In genomic region chr1:247390996-247391395, GRCh38 we compare ENCODE assay signal across 19 cellular contexts. TPM values are rescaled to one million over a fixed set of nuclear protein-coding genes. Genes with fewer than 3 reads are reported as not detected.
"Had no signal": no experiment of that assay in that cellular context is flagged by ENCODE, and none has a peak within 500 bp of the region (broad histone marks: within the 10 kb centered on the region; RNA-seq: fewer than 3 reads in every experiment).

No MANE protein-coding gene starts in this region.

- H3K9me3 Mint-ChIP-seq: activated naive CD8-positive, alpha-beta T cell treated with anti-CD3 and anti-CD28 coated beads for 36 hours; activated T-helper 1 cell treated with anti-CD3 and anti-CD28 coated beads, Interleukin-12 subunit alpha, Interleukin-12 subunit beta, Interleukin-2, Interleukin-4 antibody, amounts not matched to agents 30 ng/mL and 10 ng/mL and 1 ng/mL, durations not matched to agents 14 hours and 24 hours and 36 hours; effector memory CD8-positive, alpha-beta T cell; neural progenitor cell; stimulated activated effector memory CD8-positive, alpha-beta T cell treated with anti-CD3 and anti-CD28 coated beads, Interleukin-12 subunit alpha, Interleukin-12 subunit beta, amount 100 ng/mL, for 72 hours; T-helper 1 cell treated with Interleukin-12 subunit alpha and Interleukin-12 subunit beta and Interleukin-4 antibody, amounts not matched to agents 30 μg/mL and 1 μg/mL, for 36 hours; WTC11 had no signal

- H3K4me2 ChIP-seq: neural progenitor cell had no signal

- H3K4me3 ChIP-seq: neural progenitor cell, thyroid gland, uterus had no signal

- H3K27me3 Mint-ChIP-seq: effector memory CD8-positive, alpha-beta T cell had no signal

- FAIRE-seq: bronchial epithelial cell, frontal cortex, TTC549 had no signal

- H3K9ac ChIP-seq: neural progenitor cell had no signal

- H3K36me3 Mint-ChIP-seq: activated naive CD8-positive, alpha-beta T cell treated with anti-CD3 and anti-CD28 coated beads for 36 hours; neural progenitor cell; stimulated activated effector memory CD8-positive, alpha-beta T cell treated with anti-CD3 and anti-CD28 coated beads, Interleukin-12 subunit alpha, Interleukin-12 subunit beta, amount 100 ng/mL, for 72 hours had no signal

- H3K27me3 ChIP-seq: ascending aorta, thyroid gland, uterus had no signal

- DNase-seq: activated CD4-positive, alpha-beta T cell treated with anti-CD3 and anti-CD28 coated beads for 48 hours; activated CD8-positive, alpha-beta memory T cell treated with anti-CD3 and anti-CD28 coated beads for 24 hours; activated naive CD8-positive, alpha-beta T cell treated with anti-CD3 and anti-CD28 coated beads for 36 hours; dermis blood vessel endothelial cell; effector memory CD8-positive, alpha-beta T cell; head of caudate nucleus; kidney glomerular epithelial cell; left ventricle myocardium superior; thyroid gland; uterus had no signal

- H2AFZ ChIP-seq: neural progenitor cell had no signal

- H3K9me3 ChIP-seq: ascending aorta, thyroid gland, uterus had no signal

- H3K27ac Mint-ChIP-seq: activated T-helper 1 cell treated with anti-CD3 and anti-CD28 coated beads, Interleukin-12 subunit alpha, Interleukin-12 subunit beta, Interleukin-2, Interleukin-4 antibody, amounts not matched to agents 30 ng/mL and 10 ng/mL and 1 ng/mL, durations not matched to agents 14 hours and 24 hours and 36 hours; T-helper 1 cell treated with Interleukin-12 subunit alpha and Interleukin-12 subunit beta and Interleukin-4 antibody, amounts not matched to agents 30 μg/mL and 1 μg/mL, for 36 hours; WTC11 had no signal

- H3K27ac ChIP-seq: neural progenitor cell, thyroid gland had no signal

- H3K36me3 ChIP-seq: ascending aorta, neural progenitor cell, thyroid gland, uterus had no signal

- H3K4me1 ChIP-seq: ascending aorta, uterus had no signal

- H3K4me3 Mint-ChIP-seq: activated T-helper 1 cell treated with anti-CD3 and anti-CD28 coated beads, Interleukin-12 subunit alpha, Interleukin-12 subunit beta, Interleukin-2, Interleukin-4 antibody, amounts not matched to agents 30 ng/mL and 10 ng/mL and 1 ng/mL, durations not matched to agents 14 hours and 24 hours and 36 hours; neural progenitor cell; T-helper 1 cell treated with Interleukin-12 subunit alpha and Interleukin-12 subunit beta and Interleukin-4 antibody, amounts not matched to agents 30 μg/mL and 1 μg/mL, for 36 hours; WTC11 had no signal

RNA-seq across cellular contexts. Expression of gene NLRP3, which starts 25.0 kb away (rescaled TPM):
- total RNA-seq: activated T-helper 1 cell treated with anti-CD3 and anti-CD28 coated beads, Interleukin-12 subunit alpha, Interleukin-12 subunit beta, Interleukin-2, Interleukin-4 antibody, amounts not matched to agents 30 ng/mL and 10 ng/mL and 1 ng/mL, durations not matched to agents 14 hours and 24 hours and 36 hours; dermis blood vessel endothelial cell had no signal
